Comparison of ENCODE assay signal across 1 cellular context in genomic region chr5:76493190-76493837, GRCh38.
A peak's percentile ranks its signal among the peaks of the same experiment; 100 is the strongest.
TF ChIP-seq lines count a peak whose summit lies in the region.

No MANE protein-coding gene starts in this region.

TF ChIP-seq in HepG2, 621 proteins besides CTCF, POLR2A, EP300 and RAD21 (continued from another document):
- TF ChIP-seq PAXIP1 (CRISPR knock-in tag; conservative IDR thresholded peaks at IDR 0.05): peak; percentile 80
- peak; percentile 97 for TF ChIP-seq NR2F2 (IDR thresholded peaks at IDR 0.05; ENCODE audit: borderline replicate concordance, low read depth)
- peak; percentile 52 for TF ChIP-seq HOXA3 (CRISPR knock-in tag; IDR thresholded peaks at IDR 0.05)
